ENCODE assay signal across 8 cellular contexts in the genomic region with DNA sequence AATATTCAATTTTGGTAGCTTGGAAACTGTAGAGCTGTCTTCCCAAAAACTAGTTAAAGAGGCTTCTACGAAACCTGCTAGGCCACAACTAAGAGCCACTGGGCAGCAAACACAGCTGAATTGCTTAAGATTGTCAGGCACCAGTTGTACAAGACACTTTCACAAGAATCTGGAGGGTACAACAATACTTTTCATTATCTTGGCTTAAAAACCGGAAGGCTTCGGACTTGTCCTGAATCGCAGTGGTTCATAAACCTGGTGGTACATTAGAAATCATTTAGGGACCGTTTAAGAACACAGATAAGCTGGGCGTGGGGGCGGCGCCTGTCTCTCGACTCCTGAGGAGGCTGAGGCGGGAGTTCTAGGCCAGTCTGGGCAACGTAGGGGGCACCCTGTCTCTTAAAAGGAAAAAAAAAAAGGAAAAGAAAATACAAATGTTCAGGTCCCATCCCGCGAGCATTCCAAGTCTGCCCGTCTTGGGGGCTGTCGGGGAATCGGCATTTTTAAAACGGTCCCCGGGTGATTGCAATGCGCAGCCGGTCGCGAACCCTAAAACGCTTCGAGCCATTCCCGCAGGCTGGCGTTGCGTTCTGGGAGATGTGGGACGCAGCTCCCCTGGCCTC. TPM values are rescaled to one million over a fixed set of nuclear protein-coding genes. Genes with fewer than 3 reads are reported as not detected.
DNase-seq lines count a peak whose midpoint lies in the region; ATAC-seq and TF ChIP-seq lines count a peak whose summit lies in the region.

No MANE protein-coding gene starts in this region.

- TF ChIP-seq CTCF in fibroblast of pulmonary artery (IDR thresholded peaks at IDR 0.05; ENCODE audit: low read length, missing control alignments) (no peak), upper lobe of right lung (IDR thresholded peaks at IDR 0.05) (no peak)

- H3K79me2 ChIP-seq in ACC112 (ENCODE audit: control insufficient read depth, insufficient read depth, low read length, unreplicated experiment): peaks cover 54% of the 10 kb centered on the region

- H3K4me3 Mint-ChIP-seq in activated T-cell treated with anti-CD3 and anti-CD28 coated beads, Interleukin-2, amount 50 U/mL, for 24 hours: peak overlapping the region; percentile 93
- peak overlapping the region; percentile 88 to 99 (median 95) for H3K4me3 Mint-ChIP-seq in naive thymus-derived CD8-positive, alpha-beta T cell

- no peaks in the 10 kb centered on the region for H3K27me3 ChIP-seq in ACC112 (ENCODE audit: insufficient read depth, low read length)
- no peaks in the 10 kb centered on the region for H3K27me3 ChIP-seq in upper lobe of right lung

- H3K27me3 Mint-ChIP-seq in activated T-cell treated with anti-CD3 and anti-CD28 coated beads, Interleukin-2, amount 50 U/mL, for 24 hours: no peaks in the 10 kb centered on the region
- no peaks in the 10 kb centered on the region for H3K27me3 Mint-ChIP-seq in naive thymus-derived CD8-positive, alpha-beta T cell

- H3K9me3 ChIP-seq in upper lobe of right lung: no peaks in the 10 kb centered on the region

- H3K4me3 ChIP-seq in ACC112 (ENCODE audit: low read depth, low read length): peak overlapping the region; percentile 96
- peak overlapping the region; percentile 87 for H3K4me3 ChIP-seq in fibroblast of pulmonary artery (replicated peaks; ENCODE audit: low read depth, low read length)
- peak overlapping the region; percentile 64 for H3K4me3 ChIP-seq in upper lobe of right lung

- ATAC-seq in GM18511 (IDR thresholded peaks at IDR 0.05; ENCODE audit: unreplicated experiment): peak; percentile 33
- ATAC-seq in naive thymus-derived CD8-positive, alpha-beta T cell: peak; percentile 42 to 47
- peak; percentile 41 for ATAC-seq in upper lobe of right lung

- DNase-seq in NCI-H510A (lab: John Stamatoyannopoulos, UW): peak; percentile 38
- peak; percentile 62 for DNase-seq in activated T-cell treated with anti-CD3 and anti-CD28 coated beads, Interleukin-2, amount 50 U/mL, for 24 hours
- DNase-seq in fibroblast of pulmonary artery (ENCODE audit: low read depth): peak; percentile 59
- DNase-seq in naive thymus-derived CD8-positive, alpha-beta T cell: peak in 6 of 10 donors; percentile 18 to 31 (median 24)
- peak; percentile 74 for DNase-seq in upper lobe of right lung
- DNase-seq in SHP77 (lab: John Stamatoyannopoulos, UW): no peak

- POLR2A ChIA-PET in naive thymus-derived CD8-positive, alpha-beta T cell (lab: Charles Lee): interaction anchor here (0.5 to 2.7 kb wide), 4 partner anchors 23 to 239 kb away, joined by 3 to 9 read pairs (median 4); a partner anchor contains a TSS

- H3K36me3 ChIP-seq in ACC112 (ENCODE audit: insufficient read depth, low read length) (peaks cover 19% of the 10 kb centered on the region; the same call in 1 of the 2 replicates), upper lobe of right lung (peaks cover 9% of the 10 kb centered on the region)

- H3K27ac ChIP-seq in ACC112 (ENCODE audit: low read depth, low read length) (peak overlapping the region; percentile 58), upper lobe of right lung (peak overlapping the region; percentile 83)

- H3K4me1 ChIP-seq in ACC112 (ENCODE audit: control insufficient read depth, insufficient read depth, low read length, unreplicated experiment) (peaks cover 39% of the 10 kb centered on the region), upper lobe of right lung (peaks cover 16% of the 10 kb centered on the region)

- intact Hi-C loops in upper lobe of right lung (cut with DNase I): no loop called here

- peaks cover 51% of the 10 kb centered on the region for H3K4me1 Mint-ChIP-seq in activated T-cell treated with anti-CD3 and anti-CD28 coated beads, Interleukin-2, amount 50 U/mL, for 24 hours (ENCODE audit: low read depth)
- peaks cover 11 to 31% (median 28%) of the 10 kb centered on the region in 4 donors for H3K4me1 Mint-ChIP-seq in naive thymus-derived CD8-positive, alpha-beta T cell

- H3K36me3 Mint-ChIP-seq in activated T-cell treated with anti-CD3 and anti-CD28 coated beads, Interleukin-2, amount 50 U/mL, for 24 hours (ENCODE audit: low read depth): peaks cover 37% of the 10 kb centered on the region
- H3K36me3 Mint-ChIP-seq in naive thymus-derived CD8-positive, alpha-beta T cell: peaks cover 0 to 13% (median 0%) of the 10 kb centered on the region in 3 donors

- H3K9me3 Mint-ChIP-seq in activated T-cell treated with anti-CD3 and anti-CD28 coated beads, Interleukin-2, amount 50 U/mL, for 24 hours: no peaks in the 10 kb centered on the region
- no peaks in the 10 kb centered on the region for H3K9me3 Mint-ChIP-seq in naive thymus-derived CD8-positive, alpha-beta T cell

- H3K27ac Mint-ChIP-seq in activated T-cell treated with anti-CD3 and anti-CD28 coated beads, Interleukin-2, amount 50 U/mL, for 24 hours: peak overlapping the region; percentile 93
- peak overlapping the region; percentile 88 to 97 (median 94) for H3K27ac Mint-ChIP-seq in naive thymus-derived CD8-positive, alpha-beta T cell

- peak overlapping the region; percentile 41 for H2AFZ ChIP-seq in ACC112 (ENCODE audit: low read length, unreplicated experiment)

RNA-seq across cellular contexts. Expression of a gene that starts 0.8 kb away (rescaled TPM):
- total RNA-seq in naive thymus-derived CD8-positive, alpha-beta T cell: 10 to 100 TPM; 50.6 to 53.4 TPM
- polyA plus RNA-seq in naive thymus-derived CD8-positive, alpha-beta T cell: 100 to 1,000 TPM; 255 to 322 (median 268) TPM
- 67.9 TPM for total RNA-seq in upper lobe of right lung

Comparison
In these comparisons a context has a peak if more than half of its experiments do, and no peak if none do; other contexts are left out.
1. DNase-seq: peak in NCI-H510A (single experiment), activated T-cell treated with anti-CD3 and anti-CD28 coated beads, Interleukin-2, amount 50 U/mL, for 24 hours (single experiment), fibroblast of pulmonary artery (single experiment), naive thymus-derived CD8-positive, alpha-beta T cell (6 of 10) and upper lobe of right lung (single experiment); none in SHP77 (0 of 2).
2. Peak in every context shown above with its lines, with median percentiles within 50 percentile points of each other: H3K4me3 ChIP-seq and ATAC-seq.